30 cellular contexts compared by ENCODE assay signal in the genomic region with DNA sequence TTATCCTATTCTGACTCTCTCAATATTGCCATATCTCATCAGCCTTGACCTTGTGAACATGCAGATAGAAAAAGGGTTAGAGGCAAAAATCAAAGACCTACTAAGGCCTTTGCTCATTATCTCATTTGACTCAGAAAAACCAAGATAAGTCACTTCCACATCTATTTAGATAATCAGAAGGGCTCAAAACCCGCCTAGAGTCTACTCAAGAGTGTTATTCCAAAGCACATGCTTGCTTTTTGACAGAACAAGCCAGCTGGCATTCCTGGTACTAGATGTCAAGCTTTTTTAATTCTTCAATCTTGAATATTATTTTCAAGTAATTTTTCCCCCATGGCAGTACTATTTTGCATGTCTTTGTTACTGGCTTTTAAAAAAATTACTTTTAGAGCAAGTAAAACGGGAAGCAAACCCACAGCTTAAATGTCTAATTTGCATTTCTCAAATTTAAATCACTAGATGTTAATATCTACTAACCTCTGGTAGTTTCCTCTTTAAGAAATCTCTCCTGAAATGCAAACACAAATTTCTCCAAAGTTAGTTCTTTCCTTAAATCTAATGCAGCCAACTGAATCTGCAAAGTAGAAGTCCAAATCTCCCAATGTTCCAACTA. TPM values are rescaled to one million over a fixed set of nuclear protein-coding genes. Genes with fewer than 3 reads are reported as not detected.
DNase-seq lines count a peak whose midpoint lies in the region; ATAC-seq and TF ChIP-seq lines count a peak whose summit lies in the region.
"Had no signal": no experiment of that assay in that cellular context is flagged by ENCODE, and none has a peak within 500 bp of the region (broad histone marks: within the 10 kb centered on the region; RNA-seq: fewer than 3 reads in every experiment).

No MANE protein-coding gene starts in this region.

- H3K36me3 ChIP-seq in ovary (no peaks in the 10 kb centered on the region), upper lobe of left lung (no peaks in the 10 kb centered on the region)
- H3K36me3 ChIP-seq: adrenal gland, brain microvascular endothelial cell, right atrium auricular region, tibial artery had no signal

- no peak for DNase-seq in dorsolateral prefrontal cortex
- DNase-seq in ACHN: no peak
- DNase-seq in ovary: no peak
- no peak for DNase-seq in upper lobe of left lung
- no peak for DNase-seq in DMS79 treated with DMSO at 0.1 percent for 48 hours (lab: John Stamatoyannopoulos, UW)
- DNase-seq: activated CD8-positive, alpha-beta T cell treated with anti-CD3 and anti-CD28 coated beads for 36 hours; activated naive CD4-positive, alpha-beta T cell treated with anti-CD3 and anti-CD28 coated beads, Interleukin-2, amount 10 ng/mL, durations not matched to agents 7 days and 5 days; adrenal gland; brain microvascular endothelial cell; Caco-2; cerebellar nuclear complex; dermis blood vessel endothelial cell; esophagus squamous epithelium; foreskin keratinocyte; GDM1; kidney glomerular epithelial cell; NCI-H1092 treated with DMSO at 0.1 percent for 48 hours; NCI-H1694 treated with DMSO at 0.1 percent for 48 hours; NCI-H510A; SK-N-SH; stimulated activated CD4-positive, alpha-beta T cell treated with anti-CD3 and anti-CD28 coated beads, Interleukin-1b, Interleukin-23, amount 100 ng/mL, for 48 hours; tibial artery had no signal

- TF ChIP-seq POLR2A in ovary (IDR thresholded peaks at IDR 0.05): no peak
- no peak for TF ChIP-seq POLR2A in upper lobe of left lung (IDR thresholded peaks at IDR 0.05)

- H3K4me1 ChIP-seq in ovary (ENCODE audit: insufficient read depth): peaks cover 3% of the 10 kb centered on the region
- peaks cover 15 to 36% (median 32%) of the 10 kb centered on the region in 4 donors for H3K4me1 ChIP-seq in upper lobe of left lung

- no peak for ATAC-seq in upper lobe of left lung (ENCODE audit: low FRiP score in 2 of 2)
- ATAC-seq: activated CD8-positive, alpha-beta T cell treated with anti-CD3 and anti-CD28 coated beads for 36 hours; activated T-helper 17 cell treated with anti-CD3 and anti-CD28 coated beads, Interleukin-2, amount 50 U/mL, for 72 hours; foreskin keratinocyte had no signal

- H3K27me3 Mint-ChIP-seq in IgD-negative memory B cell: no peaks in the 10 kb centered on the region
- H3K27me3 Mint-ChIP-seq in nephron (ENCODE audit: low read depth): no peaks in the 10 kb centered on the region
- H3K27me3 Mint-ChIP-seq: activated CD8-positive, alpha-beta T cell treated with anti-CD3 and anti-CD28 coated beads for 36 hours; activated naive CD4-positive, alpha-beta T cell treated with anti-CD3 and anti-CD28 coated beads, Interleukin-2, amount 10 ng/mL, durations not matched to agents 7 days and 5 days; activated T-helper 17 cell treated with anti-CD3 and anti-CD28 coated beads, Interleukin-2, amount 50 U/mL, for 72 hours; stimulated activated naive CD8-positive, alpha-beta T cell treated with anti-CD3 and anti-CD28 coated beads, Interleukin-15, Interleukin-2, amounts not matched to agents 100 ng/mL and 50 ng/mL, for 24 hours had no signal

- TF ChIP-seq EP300 in ovary (IDR thresholded peaks at IDR 0.05) (no peak), upper lobe of left lung (IDR thresholded peaks at IDR 0.05) (no peak)

- WGBS in ovary, 3 donors: 91 to 95% (median 92%) methylated on average over 2 of the region's 2 CpGs
- 76 to 78% methylated on average over 2 of the region's 2 CpGs for WGBS in upper lobe of left lung, 2 donors

- H3K9me3 ChIP-seq in ovary (no peaks in the 10 kb centered on the region), upper lobe of left lung (no peaks in the 10 kb centered on the region)
- H3K9me3 ChIP-seq: adrenal gland, Caco-2, esophagus squamous epithelium, right atrium auricular region, SK-N-SH, tibial artery had no signal

- intact Hi-C loops in dorsolateral prefrontal cortex (cut with DNase I) (loop anchor here (10.0 kb wide), 3 partner anchors 84 to 596 kb away; no protein-coding TSS in a partner anchor), ovary (cut with DNase I) (no loop called here)

- H3K9me3 Mint-ChIP-seq in IgD-negative memory B cell (no peaks in the 10 kb centered on the region), nephron (no peaks in the 10 kb centered on the region)
- H3K9me3 Mint-ChIP-seq: activated CD8-positive, alpha-beta T cell treated with anti-CD3 and anti-CD28 coated beads for 36 hours; activated naive CD4-positive, alpha-beta T cell treated with anti-CD3 and anti-CD28 coated beads, Interleukin-2, amount 10 ng/mL, durations not matched to agents 7 days and 5 days; activated T-helper 17 cell treated with anti-CD3 and anti-CD28 coated beads, Interleukin-2, amount 50 U/mL, for 72 hours; stimulated activated naive CD8-positive, alpha-beta T cell treated with anti-CD3 and anti-CD28 coated beads, Interleukin-15, Interleukin-2, amounts not matched to agents 100 ng/mL and 50 ng/mL, for 24 hours had no signal

- peak overlapping the region in 7 of 59 donors; percentile 25 to 47 (median 27) for H3K4me3 ChIP-seq in dorsolateral prefrontal cortex
- H3K4me3 ChIP-seq in ovary: no peak overlapping the region
- no peak overlapping the region for H3K4me3 ChIP-seq in upper lobe of left lung
- H3K4me3 ChIP-seq: adrenal gland, esophagus squamous epithelium, hepatocyte, lung, right atrium auricular region, tibial artery had no signal

- in situ Hi-C loops in ACHN (cut with HindIII; ENCODE audit: low pct_ligation_motif_present, low pct_unique_long_range_greater_than_20kb, low sequenced_read_pairs): no loop called here

- H3K36me3 Mint-ChIP-seq in IgD-negative memory B cell (peaks cover 2% of the 10 kb centered on the region), nephron (ENCODE audit: low read depth) (peaks cover 4% of the 10 kb centered on the region)
- H3K36me3 Mint-ChIP-seq: activated naive CD4-positive, alpha-beta T cell treated with anti-CD3 and anti-CD28 coated beads, Interleukin-2, amount 10 ng/mL, durations not matched to agents 7 days and 5 days had no signal

- H3K27me3 ChIP-seq in dorsolateral prefrontal cortex (no peaks in the 10 kb centered on the region), ovary (no peaks in the 10 kb centered on the region), upper lobe of left lung (no peaks in the 10 kb centered on the region)
- H3K27me3 ChIP-seq: adrenal gland, brain microvascular endothelial cell, esophagus squamous epithelium, foreskin keratinocyte, hepatocyte, right atrium auricular region, tibial artery had no signal

- TF ChIP-seq CTCF in dorsolateral prefrontal cortex (IDR thresholded peaks at IDR 0.05 in 54 of 56, conservative IDR thresholded peaks at IDR 0.05 in 2 of 56; ENCODE audit: low read depth in 1 of 56, partially characterized antibody in 56 of 56): no peak
- TF ChIP-seq CTCF in nephron (IDR thresholded peaks at IDR 0.05; ENCODE audit: unreplicated experiment in 3 of 3): no peak
- TF ChIP-seq CTCF in ovary (IDR thresholded peaks at IDR 0.05): no peak
- TF ChIP-seq CTCF in upper lobe of left lung (IDR thresholded peaks at IDR 0.05): no peak

- H3K4me1 Mint-ChIP-seq in IgD-negative memory B cell (peaks cover 12 to 27% (median 12%) of the 10 kb centered on the region in 3 donors), nephron (peaks cover 65% of the 10 kb centered on the region)
- H3K4me1 Mint-ChIP-seq: activated T-helper 17 cell treated with anti-CD3 and anti-CD28 coated beads, Interleukin-2, amount 50 U/mL, for 72 hours had no signal

- H3K27ac ChIP-seq in dorsolateral prefrontal cortex (peak overlapping the region in 57 of 59 donors; percentile 5 to 99 (median 94)), ovary (no peak overlapping the region), upper lobe of left lung (no peak overlapping the region)
- H3K27ac ChIP-seq: adrenal gland, brain microvascular endothelial cell, C4-2B, esophagus squamous epithelium, foreskin keratinocyte, hepatocyte, right atrium auricular region, tibial artery had no signal

- H3K4me3 Mint-ChIP-seq in IgD-negative memory B cell: peak overlapping the region in 3 of 4 donors; percentile 14 to 36 (median 30)
- no peak overlapping the region for H3K4me3 Mint-ChIP-seq in nephron
- H3K4me3 Mint-ChIP-seq: activated CD8-positive, alpha-beta T cell treated with anti-CD3 and anti-CD28 coated beads for 36 hours; activated naive CD4-positive, alpha-beta T cell treated with anti-CD3 and anti-CD28 coated beads, Interleukin-2, amount 10 ng/mL, durations not matched to agents 7 days and 5 days; activated T-helper 17 cell treated with anti-CD3 and anti-CD28 coated beads, Interleukin-2, amount 50 U/mL, for 72 hours; stimulated activated naive CD8-positive, alpha-beta T cell treated with anti-CD3 and anti-CD28 coated beads, Interleukin-15, Interleukin-2, amounts not matched to agents 100 ng/mL and 50 ng/mL, for 24 hours had no signal

- H3K27ac Mint-ChIP-seq in IgD-negative memory B cell (peak overlapping the region in 1 of 3 donors; percentile 55), nephron (peak overlapping the region in 2 of 3 experiments; percentile 27 to 29)
- H3K27ac Mint-ChIP-seq: activated CD8-positive, alpha-beta T cell treated with anti-CD3 and anti-CD28 coated beads for 36 hours; activated naive CD4-positive, alpha-beta T cell treated with anti-CD3 and anti-CD28 coated beads, Interleukin-2, amount 10 ng/mL, durations not matched to agents 7 days and 5 days; activated T-helper 17 cell treated with anti-CD3 and anti-CD28 coated beads, Interleukin-2, amount 50 U/mL, for 72 hours; stimulated activated naive CD8-positive, alpha-beta T cell treated with anti-CD3 and anti-CD28 coated beads, Interleukin-15, Interleukin-2, amounts not matched to agents 100 ng/mL and 50 ng/mL, for 24 hours had no signal

RNA-seq across cellular contexts. Expression of gene APP, which starts 51.5 kb away (rescaled TPM):
- polyA plus RNA-seq in IgD-negative memory B cell (12.5 TPM), ovary (100 to 1,000 TPM; 484 to 945 TPM)
- total RNA-seq in dorsolateral prefrontal cortex (1,000 to 10,000 TPM in 97 of 120 experiments, 100 to 1,000 TPM in 23; 450 to 1,423 (median 1,116) TPM), ovary (100 to 1,000 TPM; 211 to 489 (median 345) TPM), upper lobe of left lung (100 to 1,000 TPM; 177 to 444 (median 391) TPM)

Comparison
In these comparisons a context has a peak if more than half of its experiments do, and no peak if none do; other contexts are left out.
1. H3K4me3 Mint-ChIP-seq: peak in IgD-negative memory B cell (3 of 4); none in nephron (0 of 3).
2. H3K27ac ChIP-seq: peak in dorsolateral prefrontal cortex (57 of 59); none in ovary (0 of 2) and upper lobe of left lung (0 of 4).
3. intact Hi-C loops: an anchor here in dorsolateral prefrontal cortex (10.0 kb wide); none called in ovary.